Comparison of ENCODE assay signal across 12 cellular contexts in the genomic region with DNA sequence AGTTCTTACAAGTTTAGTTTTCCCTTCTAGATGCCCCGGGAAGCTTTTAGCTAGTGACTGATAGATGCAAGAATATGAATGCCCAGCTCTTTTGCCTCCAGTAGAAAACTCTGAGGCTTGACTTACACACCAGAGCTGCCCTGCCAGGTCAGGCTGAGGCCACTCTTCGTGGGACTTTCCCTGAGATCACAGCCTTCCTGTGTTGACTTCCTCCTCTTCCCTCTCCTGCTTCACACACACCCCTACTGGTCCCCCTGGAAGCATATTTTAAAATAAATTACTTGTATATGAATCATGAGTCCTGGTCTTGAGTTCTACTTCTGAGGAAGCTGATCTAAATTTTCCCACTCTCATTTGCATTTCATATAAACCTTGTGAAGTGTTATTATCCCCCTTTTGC.
DNase-seq lines count a peak whose midpoint lies in the region; ATAC-seq and TF ChIP-seq lines count a peak whose summit lies in the region.
"Had no signal": no experiment of that assay in that cellular context is flagged by ENCODE, and none has a peak within 500 bp of the region (broad histone marks: within the 10 kb centered on the region; RNA-seq: fewer than 3 reads in every experiment).

No MANE protein-coding gene starts in this region.

- H3K4me1 Mint-ChIP-seq in endothelial cell (ENCODE audit: unreplicated experiment) = peaks cover 20% of the 10 kb centered on the region

- H3K9me3 Mint-ChIP-seq in endothelial cell (ENCODE audit: unreplicated experiment) = no peaks in the 10 kb centered on the region
- H3K9me3 Mint-ChIP-seq: activated naive CD4-positive, alpha-beta T cell treated with anti-CD3 and anti-CD28 coated beads, Interleukin-2, amount 50 U/mL, for 72 hours had no signal

- no peak overlapping the region for H3K27ac ChIP-seq in lung (ENCODE audit: low read depth in 1 of 2, low read length in 1 of 2)

- no peak overlapping the region for H3K27ac Mint-ChIP-seq in endothelial cell (ENCODE audit: unreplicated experiment)
- H3K27ac Mint-ChIP-seq: activated naive CD4-positive, alpha-beta T cell treated with anti-CD3 and anti-CD28 coated beads, Interleukin-2, amount 50 U/mL, for 72 hours had no signal

- no peaks in the 10 kb centered on the region for H3K27me3 ChIP-seq in lung (ENCODE audit: control insufficient read depth, insufficient read depth)

- no peaks in the 10 kb centered on the region for H3K36me3 ChIP-seq in lung (ENCODE audit: control insufficient read depth in 2 of 2, insufficient read depth in 2 of 2, low read length in 2 of 2)

- peaks cover 0 to 2% of the 10 kb centered on the region in 2 donors for H3K4me1 ChIP-seq in lung (ENCODE audit: control insufficient read depth in 2 of 2, insufficient read depth in 2 of 2, low read length in 2 of 2)

- TF ChIP-seq CTCF in lung (IDR thresholded peaks at IDR 0.05; ENCODE audit: control extremely low read depth, extremely low read depth) (no peak), lower leg skin (IDR thresholded peaks at IDR 0.05) (no peak), endothelial cell (IDR thresholded peaks at IDR 0.05; ENCODE audit: unreplicated experiment) (no peak)

- TF ChIP-seq POLR2A in lower leg skin (IDR thresholded peaks at IDR 0.05) = no peak

- H3K9me3 ChIP-seq in lung (ENCODE audit: control insufficient read depth in 2 of 2, insufficient read depth in 1 of 2, low read length in 1 of 2) = no peaks in the 10 kb centered on the region

- intact Hi-C loops in lower leg skin (cut with DNase I; ENCODE audit: low total_unique reads) = no loop called here

- no peak overlapping the region for H3K4me3 Mint-ChIP-seq in endothelial cell (ENCODE audit: unreplicated experiment)

- 29 to 39% methylated on average over 2 of the region's 2 CpGs for WGBS in lung, 2 donors
- WGBS in lower leg skin, 2 donors = 60 to 68% methylated on average over 2 of the region's 2 CpGs

- no peaks in the 10 kb centered on the region for H3K36me3 Mint-ChIP-seq in endothelial cell (ENCODE audit: low read depth, unreplicated experiment)
- H3K36me3 Mint-ChIP-seq: activated naive CD4-positive, alpha-beta T cell treated with anti-CD3 and anti-CD28 coated beads, Interleukin-2, amount 50 U/mL, for 72 hours had no signal

- ATAC-seq in HG03565 (IDR thresholded peaks at IDR 0.05; ENCODE audit: unreplicated experiment) = peak; percentile 41
- peak; percentile 48 for ATAC-seq in lung (ENCODE audit: insufficient read depth, low FRiP score)
- no peak for ATAC-seq in HG03571 (IDR thresholded peaks at IDR 0.05; ENCODE audit: unreplicated experiment)
- ATAC-seq in HG03025 (IDR thresholded peaks at IDR 0.05; ENCODE audit: low FRiP score, unreplicated experiment) = no peak
- ATAC-seq: activated naive CD4-positive, alpha-beta T cell treated with anti-CD3 and anti-CD28 coated beads, Interleukin-2, amount 50 U/mL, for 72 hours had no signal

- no peaks in the 10 kb centered on the region for H3K27me3 Mint-ChIP-seq in endothelial cell (ENCODE audit: unreplicated experiment)

- in situ Hi-C loops in Caki2 (cut with HindIII; ENCODE audit: low pct_unique_long_range_greater_than_20kb, low sequenced_read_pairs) = no loop called here

- no peak overlapping the region for H3K4me3 ChIP-seq in lung
- H3K4me3 ChIP-seq in lower leg skin (ENCODE audit: low read depth, poor library complexity, severe bottlenecking) = no peak overlapping the region

- DNase-seq in Caki2 (ENCODE audit: low read depth) = peak; percentile 1
- DNase-seq in dermis blood vessel endothelial cell = peak; percentile 81
- no peak for DNase-seq in lung (ENCODE audit: low spot score)
- no peak for DNase-seq in lower leg skin (ENCODE audit: low spot score in 2 of 2)
- DNase-seq in endothelial cell (ENCODE audit: low spot score) = no peak
- DNase-seq: activated T-cell treated with anti-CD3 and anti-CD28 coated beads for 4 hours, RPMI8226, T-helper 2 cell had no signal

Comparison
In these comparisons a context has a peak if more than half of its experiments do, and no peak if none do; other contexts are left out.
1. DNase-seq: peak in Caki2 (single experiment) and dermis blood vessel endothelial cell (single experiment); none in lung (single experiment), lower leg skin (0 of 2) and endothelial cell (single experiment).
2. ATAC-seq: peak in HG03565 (single experiment) and lung (single experiment); none in HG03571 (single experiment) and HG03025 (single experiment).